Comparison of ENCODE assay signal across 1 cellular context in the genomic region with DNA sequence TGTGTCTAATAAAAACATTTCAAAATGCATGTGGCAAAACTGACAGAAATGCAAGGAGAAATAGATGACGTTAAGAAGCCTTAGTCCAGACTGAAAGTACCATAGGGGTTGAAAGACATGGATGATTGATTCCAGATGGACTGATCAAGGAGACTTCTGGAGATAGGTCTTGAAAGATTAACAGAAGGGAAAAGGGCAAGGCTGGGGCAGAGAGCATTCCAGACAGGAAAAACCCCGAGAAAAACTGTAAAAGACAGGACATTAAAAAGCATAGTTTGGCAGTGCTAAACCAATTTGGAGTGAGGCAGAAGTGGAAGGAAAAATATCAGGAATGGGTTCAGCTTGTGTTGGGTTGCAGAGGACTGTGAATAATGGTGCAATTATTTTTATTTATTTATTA.
TF ChIP-seq lines count a peak whose summit lies in the region.

No MANE protein-coding gene starts in this region.

TF ChIP-seq in SK-N-SH, 30 proteins besides CTCF, POLR2A, EP300 and RAD21 (continued from another document):
- no peak for TF ChIP-seq TAF1 (IDR thresholded peaks at IDR 0.05; ENCODE audit: borderline replicate concordance, low read depth, low read length)
- TF ChIP-seq, protein P1, sequence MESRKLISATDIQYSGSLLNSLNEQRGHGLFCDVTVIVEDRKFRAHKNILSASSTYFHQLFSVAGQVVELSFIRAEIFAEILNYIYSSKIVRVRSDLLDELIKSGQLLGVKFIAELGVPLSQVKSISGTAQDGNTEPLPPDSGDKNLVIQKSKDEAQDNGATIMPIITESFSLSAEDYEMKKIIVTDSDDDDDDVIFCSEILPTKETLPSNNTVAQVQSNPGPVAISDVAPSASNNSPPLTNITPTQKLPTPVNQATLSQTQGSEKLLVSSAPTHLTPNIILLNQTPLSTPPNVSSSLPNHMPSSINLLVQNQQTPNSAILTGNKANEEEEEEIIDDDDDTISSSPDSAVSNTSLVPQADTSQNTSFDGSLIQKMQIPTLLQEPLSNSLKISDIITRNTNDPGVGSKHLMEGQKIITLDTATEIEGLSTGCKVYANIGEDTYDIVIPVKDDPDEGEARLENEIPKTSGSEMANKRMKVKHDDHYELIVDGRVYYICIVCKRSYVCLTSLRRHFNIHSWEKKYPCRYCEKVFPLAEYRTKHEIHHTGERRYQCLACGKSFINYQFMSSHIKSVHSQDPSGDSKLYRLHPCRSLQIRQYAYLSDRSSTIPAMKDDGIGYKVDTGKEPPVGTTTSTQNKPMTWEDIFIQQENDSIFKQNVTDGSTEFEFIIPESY (IDR thresholded peaks at IDR 0.05; ENCODE audit: borderline replicate concordance, low read depth), result no peak
- no peak for TF ChIP-seq ELF1 (IDR thresholded peaks at IDR 0.05)
- TF ChIP-seq RFX5 (IDR thresholded peaks at IDR 0.05; ENCODE audit: low read length), result no peak
- peak; percentile 71 for TF ChIP-seq RXRA (IDR thresholded peaks at IDR 0.05; ENCODE audit: borderline replicate concordance, low read depth)
TF ChIP-seq in SK-N-SH: peak in this region for 3.
